Comparison of ENCODE assay signal across 17 cellular contexts in genomic region chr17:47636273-47637030, GRCh38.
"Had no signal": no experiment of that assay in that cellular context is flagged by ENCODE, and none has a peak within 500 bp of the region (broad histone marks: within the 10 kb centered on the region; RNA-seq: fewer than 3 reads in every experiment).

No MANE protein-coding gene starts in this region.

- H3K4me1 ChIP-seq: lower lobe of right lung, tibial nerve, vagina had no signal

- DNase-seq: activated CD4-positive, alpha-beta T cell treated with anti-CD3 and anti-CD28 coated beads for 36 hours; activated CD8-positive, alpha-beta memory T cell treated with anti-CD3 and anti-CD28 coated beads for 24 hours; activated CD8-positive, alpha-beta memory T cell treated with anti-CD3 and anti-CD28 coated beads, Interleukin-2, amount 50 U/mL, for 48 hours; activated effector memory CD4-positive, alpha-beta T cell treated with Interleukin-2 at 50 U/mL for 16 hours; activated T-cell treated with anti-CD3 and anti-CD28 coated beads, Interleukin-2, amount 50 U/mL, for 48 hours; cerebellar nuclear complex; cortex of kidney; effector CD8-positive, alpha-beta T cell; lower lobe of right lung; occipital lobe; SW 1271 had no signal

- H3K36me3 Mint-ChIP-seq: activated naive CD4-positive, alpha-beta T cell treated with anti-CD3 and anti-CD28 coated beads, Interleukin-2, amount 50 U/mL, for 24 hours had no signal

- H3K4me1 Mint-ChIP-seq: WTC11 had no signal

- H3K27ac Mint-ChIP-seq: activated CD4-positive, alpha-beta T cell treated with anti-CD3 and anti-CD28 coated beads for 36 hours; activated naive CD4-positive, alpha-beta T cell treated with anti-CD3 and anti-CD28 coated beads, Interleukin-2, amount 50 U/mL, for 24 hours; stimulated activated naive CD8-positive, alpha-beta T cell treated with anti-CD3 and anti-CD28 coated beads, Interleukin-15, Interleukin-2, amounts not matched to agents 100 ng/mL and 50 ng/mL, for 24 hours; WTC11 had no signal

- H3K27me3 Mint-ChIP-seq: activated CD4-positive, alpha-beta T cell treated with anti-CD3 and anti-CD28 coated beads for 36 hours; activated naive CD4-positive, alpha-beta T cell treated with anti-CD3 and anti-CD28 coated beads, Interleukin-2, amount 50 U/mL, for 24 hours; stimulated activated naive CD8-positive, alpha-beta T cell treated with anti-CD3 and anti-CD28 coated beads, Interleukin-15, Interleukin-2, amounts not matched to agents 100 ng/mL and 50 ng/mL, for 24 hours had no signal

- H3K27me3 ChIP-seq: esophagus muscularis mucosa, tibial nerve, vagina had no signal

- H3K27ac ChIP-seq: esophagus muscularis mucosa, lower lobe of right lung, tibial nerve, vagina had no signal

- H3K9me3 ChIP-seq: esophagus muscularis mucosa, lower lobe of right lung, tibial nerve, vagina had no signal

- H3K4me3 ChIP-seq: esophagus muscularis mucosa, lower lobe of right lung, tibial nerve, vagina had no signal

- H3K4me3 Mint-ChIP-seq: activated CD4-positive, alpha-beta T cell treated with anti-CD3 and anti-CD28 coated beads for 36 hours; activated naive CD4-positive, alpha-beta T cell treated with anti-CD3 and anti-CD28 coated beads, Interleukin-2, amount 50 U/mL, for 24 hours; stimulated activated naive CD8-positive, alpha-beta T cell treated with anti-CD3 and anti-CD28 coated beads, Interleukin-15, Interleukin-2, amounts not matched to agents 100 ng/mL and 50 ng/mL, for 24 hours; WTC11 had no signal

- H3K36me3 ChIP-seq: lower lobe of right lung, vagina had no signal

- H3K9me3 Mint-ChIP-seq: activated naive CD4-positive, alpha-beta T cell treated with anti-CD3 and anti-CD28 coated beads, Interleukin-2, amount 50 U/mL, for 24 hours; stimulated activated naive CD8-positive, alpha-beta T cell treated with anti-CD3 and anti-CD28 coated beads, Interleukin-15, Interleukin-2, amounts not matched to agents 100 ng/mL and 50 ng/mL, for 24 hours; WTC11 had no signal

- ATAC-seq: activated CD4-positive, alpha-beta T cell treated with anti-CD3 and anti-CD28 coated beads for 36 hours; lower lobe of right lung; WTC11 had no signal
